In the genomic region with DNA sequence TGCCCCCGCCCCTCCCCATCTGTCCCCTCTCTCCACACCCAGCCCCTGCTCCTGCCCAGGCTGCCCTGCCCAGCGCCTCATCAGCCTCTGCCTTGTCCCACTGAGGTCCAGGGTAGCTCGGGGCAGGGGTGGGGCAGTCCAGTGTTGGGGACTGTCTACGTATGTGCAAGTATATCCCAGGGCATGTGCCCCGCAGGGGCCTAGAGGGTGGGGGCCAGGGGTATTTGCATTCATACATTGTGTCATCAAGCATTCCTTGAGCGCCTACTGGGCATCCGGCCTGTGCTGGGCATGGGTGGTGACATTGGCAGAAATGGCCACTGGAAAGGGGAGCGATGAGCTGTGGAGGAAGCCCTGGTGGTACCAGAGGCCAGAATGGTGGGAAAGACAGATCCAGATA, we compare ENCODE assay signal across 37 cellular contexts.
"Had no signal": no experiment of that assay in that cellular context is flagged by ENCODE, and none has a peak within 500 bp of the region (broad histone marks: within the 10 kb centered on the region; RNA-seq: fewer than 3 reads in every experiment).

No MANE protein-coding gene starts in this region.

- H3K27ac ChIP-seq: PC-9, RWPE1, WERI-Rb-1 had no signal

- H3K4me2 ChIP-seq: PC-9 had no signal

- H3K27ac Mint-ChIP-seq: activated CD4-positive, alpha-beta memory T cell treated with anti-CD3 and anti-CD28 coated beads, Interleukin-2, amount 10 ng/mL, durations not matched to agents 7 days and 5 days; activated CD8-positive, alpha-beta memory T cell treated with anti-CD3 and anti-CD28 coated beads, Interleukin-2, amount 10 ng/mL, durations not matched to agents 7 days and 5 days; activated naive CD4-positive, alpha-beta T cell treated with anti-CD3 and anti-CD28 coated beads, Interleukin-2, amount 10 ng/mL, durations not matched to agents 7 days and 5 days; activated naive CD8-positive, alpha-beta T cell; activated naive CD8-positive, alpha-beta T cell treated with anti-CD3 and anti-CD28 coated beads, Interleukin-2, amount 50 U/mL, for 24 hours; brain had no signal

- H3K4me3 ChIP-seq: PC-9 had no signal

- H3K36me3 Mint-ChIP-seq: activated CD8-positive, alpha-beta memory T cell treated with anti-CD3 and anti-CD28 coated beads, Interleukin-2, amount 10 ng/mL, durations not matched to agents 7 days and 5 days; activated naive CD8-positive, alpha-beta T cell had no signal

- H3K9me3 Mint-ChIP-seq: activated CD4-positive, alpha-beta memory T cell treated with anti-CD3 and anti-CD28 coated beads, Interleukin-2, amount 10 ng/mL, durations not matched to agents 7 days and 5 days; activated naive CD4-positive, alpha-beta T cell treated with anti-CD3 and anti-CD28 coated beads, Interleukin-2, amount 10 ng/mL, durations not matched to agents 7 days and 5 days; activated naive CD8-positive, alpha-beta T cell treated with anti-CD3 and anti-CD28 coated beads, Interleukin-2, amount 50 U/mL, for 24 hours; brain had no signal

- H3K4me3 Mint-ChIP-seq: activated CD4-positive, alpha-beta memory T cell treated with anti-CD3 and anti-CD28 coated beads, Interleukin-2, amount 10 ng/mL, durations not matched to agents 7 days and 5 days; activated CD8-positive, alpha-beta memory T cell treated with anti-CD3 and anti-CD28 coated beads, Interleukin-2, amount 10 ng/mL, durations not matched to agents 7 days and 5 days; activated naive CD4-positive, alpha-beta T cell treated with anti-CD3 and anti-CD28 coated beads, Interleukin-2, amount 10 ng/mL, durations not matched to agents 7 days and 5 days; activated naive CD8-positive, alpha-beta T cell; activated naive CD8-positive, alpha-beta T cell treated with anti-CD3 and anti-CD28 coated beads, Interleukin-2, amount 50 U/mL, for 24 hours; brain had no signal

- FAIRE-seq: bronchial epithelial cell, RCC 7860 had no signal

- ATAC-seq: Right ventricle myocardium inferior, SK-N-SH treated with all-trans-retinoic acid at 6 μM for 48 hours had no signal

- DNase-seq: activated CD4-positive, alpha-beta memory T cell treated with anti-CD3 and anti-CD28 coated beads, Interleukin-2, amount 10 ng/mL, durations not matched to agents 7 days and 5 days; activated CD4-positive, alpha-beta T cell treated with anti-CD3 and anti-CD28 coated beads for 1 hour; activated CD4-positive, alpha-beta T cell treated with anti-CD3 and anti-CD28 coated beads for 48 hours; activated CD4-positive, CD25-positive, alpha-beta regulatory T cell; activated CD8-positive, alpha-beta memory T cell treated with anti-CD3 and anti-CD28 coated beads for 24 hours; activated CD8-positive, alpha-beta memory T cell treated with anti-CD3 and anti-CD28 coated beads, Interleukin-2, amount 10 ng/mL, durations not matched to agents 7 days and 5 days; activated CD8-positive, alpha-beta memory T cell treated with anti-CD3 and anti-CD28 coated beads, Interleukin-2, amount 50 U/mL, for 48 hours; activated effector memory CD4-positive, alpha-beta T cell treated with Interleukin-2 at 50 U/mL for 16 hours; activated naive CD4-positive, alpha-beta T cell treated with anti-CD3 and anti-CD28 coated beads, Interleukin-2, amount 10 ng/mL, durations not matched to agents 7 days and 5 days; activated naive CD8-positive, alpha-beta T cell treated with anti-CD3 and anti-CD28 coated beads, Interleukin-2, amount 50 U/mL, for 24 hours; activated T-cell treated with anti-CD3 and anti-CD28 coated beads, Interleukin-2, amount 50 U/mL, for 48 hours; anterior cingulate cortex; NCI-H1092 treated with DMSO at 0.1 percent for 48 hours; NCI-H1417; NCI-H146; NCI-H187; NCI-H2029 treated with DMSO at 0.1 percent for 48 hours; NCI-H2107; NCI-H2171; NCI-H510A; NCI-H526; NCI-H748 treated with DMSO at 0.1 percent for 48 hours; NK-92 treated with Interleukin-12 subunit alpha and Interleukin-12 subunit beta, amount 100 ng/mL, for 24 hours; PC-9; SIG-M5; SW 1271; T-helper 1 cell; T-helper 2 cell; T-helper 9 cell; WERI-Rb-1 had no signal

- H2AFZ ChIP-seq: PC-9 had no signal
